In the genomic region with DNA sequence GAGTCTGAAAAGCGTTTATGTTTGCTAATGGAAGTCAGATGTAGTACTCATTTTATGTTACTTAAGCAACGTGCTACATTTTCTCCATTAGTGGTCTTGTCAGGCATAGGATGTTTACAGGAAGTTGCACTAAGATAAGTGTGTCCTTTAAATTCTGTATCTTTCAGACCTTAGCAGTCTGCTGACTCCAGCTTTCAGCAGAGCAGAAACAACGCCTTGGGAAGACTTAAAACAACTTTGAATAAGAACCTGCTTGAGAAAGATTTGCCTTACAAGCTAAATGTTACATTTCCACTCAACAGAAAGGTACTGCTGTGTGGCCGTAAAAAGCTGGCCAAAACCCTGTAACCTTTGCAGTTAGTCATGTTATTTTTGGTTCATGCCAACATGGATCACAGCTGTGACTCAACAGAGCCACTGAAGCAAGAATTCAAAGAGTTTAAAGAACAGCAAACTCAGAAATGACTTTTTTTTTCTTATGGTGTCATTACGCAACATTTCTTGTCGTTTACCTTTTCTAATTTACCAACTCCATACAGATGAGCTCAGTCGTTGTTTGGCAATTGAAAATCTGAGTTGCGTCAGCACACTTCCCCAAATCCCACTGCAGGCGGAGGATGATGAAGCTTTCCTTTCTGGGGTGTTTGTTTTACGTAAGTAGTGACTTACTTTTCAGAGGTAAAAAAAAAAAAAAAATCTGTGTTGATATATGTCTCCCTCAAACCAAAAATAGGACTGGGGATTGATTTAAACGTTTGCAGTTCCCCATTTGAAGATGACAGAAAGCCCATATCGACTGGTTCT, we compare ENCODE assay signal across 1 cellular context.
A peak's percentile ranks its signal among the peaks of the same experiment; 100 is the strongest.
TF ChIP-seq lines count a peak whose summit lies in the region.

No MANE protein-coding gene starts in this region.

TF ChIP-seq in K562, 482 proteins besides CTCF, POLR2A, EP300 and RAD21 (continued from another document and continues in another):
- TF ChIP-seq, protein P1, sequence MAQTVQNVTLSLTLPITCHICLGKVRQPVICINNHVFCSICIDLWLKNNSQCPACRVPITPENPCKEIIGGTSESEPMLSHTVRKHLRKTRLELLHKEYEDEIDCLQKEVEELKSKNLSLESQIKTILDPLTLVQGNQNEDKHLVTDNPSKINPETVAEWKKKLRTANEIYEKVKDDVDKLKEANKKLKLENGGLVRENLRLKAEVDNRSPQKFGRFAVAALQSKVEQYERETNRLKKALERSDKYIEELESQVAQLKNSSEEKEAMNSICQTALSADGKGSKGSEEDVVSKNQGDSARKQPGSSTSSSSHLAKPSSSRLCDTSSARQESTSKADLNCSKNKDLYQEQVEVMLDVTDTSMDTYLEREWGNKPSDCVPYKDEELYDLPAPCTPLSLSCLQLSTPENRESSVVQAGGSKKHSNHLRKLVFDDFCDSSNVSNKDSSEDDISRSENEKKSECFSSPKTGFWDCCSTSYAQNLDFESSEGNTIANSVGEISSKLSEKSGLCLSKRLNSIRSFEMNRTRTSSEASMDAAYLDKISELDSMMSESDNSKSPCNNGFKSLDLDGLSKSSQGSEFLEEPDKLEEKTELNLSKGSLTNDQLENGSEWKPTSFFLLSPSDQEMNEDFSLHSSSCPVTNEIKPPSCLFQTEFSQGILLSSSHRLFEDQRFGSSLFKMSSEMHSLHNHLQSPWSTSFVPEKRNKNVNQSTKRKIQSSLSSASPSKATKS (CRISPR knock-in tag; IDR thresholded peaks at IDR 0.05), result no peak
- TF ChIP-seq EGR1 (conservative IDR thresholded peaks at IDR 0.05) (no peak), EWSR1 (IDR thresholded peaks at IDR 0.05; ENCODE audit: borderline replicate concordance, low read depth, partially characterized antibody) (no peak), SPI1 (IDR thresholded peaks at IDR 0.05; ENCODE audit: borderline replicate concordance, low read depth, low read length) (peak; percentile 89), ZNF197 (CRISPR knock-in tag; IDR thresholded peaks at IDR 0.05; ENCODE audit: low read depth) (no peak), ZNF23 (CRISPR knock-in tag; IDR thresholded peaks at IDR 0.05) (no peak), TEAD2 (tag; IDR thresholded peaks at IDR 0.05) (no peak), RUNX1 (IDR thresholded peaks at IDR 0.05; ENCODE audit: low read depth) (no peak), ZNF76 (CRISPR knock-in tag; IDR thresholded peaks at IDR 0.05; ENCODE audit: borderline replicate concordance) (no peak), CHD2 (IDR thresholded peaks at IDR 0.05; ENCODE audit: low read depth, low read length) (no peak), XRCC4 (IDR thresholded peaks at IDR 0.05; ENCODE audit: extremely low read depth, insufficient read depth, insufficient read length) (no peak), NUFIP1 (IDR thresholded peaks at IDR 0.05; ENCODE audit: partially characterized antibody) (no peak), ZNF561 (CRISPR knock-in tag; conservative IDR thresholded peaks at IDR 0.05) (no peak), ZBTB1 (CRISPR knock-in tag; IDR thresholded peaks at IDR 0.05; ENCODE audit: borderline replicate concordance, low read depth) (no peak), ZNF77 (CRISPR knock-in tag; IDR thresholded peaks at IDR 0.05) (no peak), TAF1 (IDR thresholded peaks at IDR 0.05; ENCODE audit: control insufficient read depth, extremely low read depth, insufficient read depth, low read length, severe bottlenecking) (no peak), ZNF3 (CRISPR knock-in tag; IDR thresholded peaks at IDR 0.05) (no peak), ZNF592 (IDR thresholded peaks at IDR 0.05) (peak; percentile 80; the same call in 1 of the 2 replicates), PBX2 (CRISPR knock-in tag; IDR thresholded peaks at IDR 0.05; ENCODE audit: low read depth) (no peak), PBX2 (tag; conservative IDR thresholded peaks at IDR 0.05; ENCODE audit: low read depth) (peak; percentile 77), BCL6 (CRISPR knock-in tag; IDR thresholded peaks at IDR 0.05) (no peak), KLF1 (tag; IDR thresholded peaks at IDR 0.05) (no peak), FOXK2 (conservative IDR thresholded peaks at IDR 0.05 in 1 of 2, IDR thresholded peaks at IDR 0.05 in 1 of 2; ENCODE audit: low read depth in 2 of 2) (peak in 1 of 2 experiments; percentile 45; a peak in 1 of 4 replicates), MAFK (IDR thresholded peaks at IDR 0.05; ENCODE audit: low read length) (0 out of 2 replicates have a peak, but pooled peaks have one; percentile 51), CREB1 (IDR thresholded peaks at IDR 0.05) (peak; percentile 44; the same call in 1 of the 2 replicates), CREB1 (CRISPR knock-in tag; IDR thresholded peaks at IDR 0.05) (peak; percentile 65; the same call in 1 of the 2 replicates), MAFF (IDR thresholded peaks at IDR 0.05; ENCODE audit: low read length) (no peak), NRF1 (conservative IDR thresholded peaks at IDR 0.05 in 1 of 2, IDR thresholded peaks at IDR 0.05 in 1 of 2) (no peak), ADNP (tag; IDR thresholded peaks at IDR 0.05) (no peak), NR1H2 (CRISPR knock-in tag; IDR thresholded peaks at IDR 0.05) (no peak), BDP1 (IDR thresholded peaks at IDR 0.05; ENCODE audit: insufficient read depth, insufficient read length) (no peak), ZNF134 (CRISPR knock-in tag; conservative IDR thresholded peaks at IDR 0.05) (no peak), KAT7 (CRISPR knock-in tag; IDR thresholded peaks at IDR 0.05; ENCODE audit: borderline replicate concordance) (peak; percentile 77; the same call in 1 of the 2 replicates), ZKSCAN8 (CRISPR knock-in tag; IDR thresholded peaks at IDR 0.05) (peak; percentile 88), ZBTB8A (IDR thresholded peaks at IDR 0.05; ENCODE audit: partially characterized antibody) (no peak)
- TF ChIP-seq, protein P2, sequence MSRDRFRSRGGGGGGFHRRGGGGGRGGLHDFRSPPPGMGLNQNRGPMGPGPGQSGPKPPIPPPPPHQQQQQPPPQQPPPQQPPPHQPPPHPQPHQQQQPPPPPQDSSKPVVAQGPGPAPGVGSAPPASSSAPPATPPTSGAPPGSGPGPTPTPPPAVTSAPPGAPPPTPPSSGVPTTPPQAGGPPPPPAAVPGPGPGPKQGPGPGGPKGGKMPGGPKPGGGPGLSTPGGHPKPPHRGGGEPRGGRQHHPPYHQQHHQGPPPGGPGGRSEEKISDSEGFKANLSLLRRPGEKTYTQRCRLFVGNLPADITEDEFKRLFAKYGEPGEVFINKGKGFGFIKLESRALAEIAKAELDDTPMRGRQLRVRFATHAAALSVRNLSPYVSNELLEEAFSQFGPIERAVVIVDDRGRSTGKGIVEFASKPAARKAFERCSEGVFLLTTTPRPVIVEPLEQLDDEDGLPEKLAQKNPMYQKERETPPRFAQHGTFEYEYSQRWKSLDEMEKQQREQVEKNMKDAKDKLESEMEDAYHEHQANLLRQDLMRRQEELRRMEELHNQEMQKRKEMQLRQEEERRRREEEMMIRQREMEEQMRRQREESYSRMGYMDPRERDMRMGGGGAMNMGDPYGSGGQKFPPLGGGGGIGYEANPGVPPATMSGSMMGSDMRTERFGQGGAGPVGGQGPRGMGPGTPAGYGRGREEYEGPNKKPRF (IDR thresholded peaks at IDR 0.05; ENCODE audit: low read depth, low read length), result no peak
- TF ChIP-seq, protein P3, sequence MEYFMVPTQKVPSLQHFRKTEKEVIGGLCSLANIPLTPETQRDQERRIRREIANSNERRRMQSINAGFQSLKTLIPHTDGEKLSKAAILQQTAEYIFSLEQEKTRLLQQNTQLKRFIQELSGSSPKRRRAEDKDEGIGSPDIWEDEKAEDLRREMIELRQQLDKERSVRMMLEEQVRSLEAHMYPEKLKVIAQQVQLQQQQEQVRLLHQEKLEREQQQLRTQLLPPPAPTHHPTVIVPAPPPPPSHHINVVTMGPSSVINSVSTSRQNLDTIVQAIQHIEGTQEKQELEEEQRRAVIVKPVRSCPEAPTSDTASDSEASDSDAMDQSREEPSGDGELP (CRISPR knock-in tag; IDR thresholded peaks at IDR 0.05; ENCODE audit: borderline replicate concordance), result no peak
- TF ChIP-seq, protein P4, sequence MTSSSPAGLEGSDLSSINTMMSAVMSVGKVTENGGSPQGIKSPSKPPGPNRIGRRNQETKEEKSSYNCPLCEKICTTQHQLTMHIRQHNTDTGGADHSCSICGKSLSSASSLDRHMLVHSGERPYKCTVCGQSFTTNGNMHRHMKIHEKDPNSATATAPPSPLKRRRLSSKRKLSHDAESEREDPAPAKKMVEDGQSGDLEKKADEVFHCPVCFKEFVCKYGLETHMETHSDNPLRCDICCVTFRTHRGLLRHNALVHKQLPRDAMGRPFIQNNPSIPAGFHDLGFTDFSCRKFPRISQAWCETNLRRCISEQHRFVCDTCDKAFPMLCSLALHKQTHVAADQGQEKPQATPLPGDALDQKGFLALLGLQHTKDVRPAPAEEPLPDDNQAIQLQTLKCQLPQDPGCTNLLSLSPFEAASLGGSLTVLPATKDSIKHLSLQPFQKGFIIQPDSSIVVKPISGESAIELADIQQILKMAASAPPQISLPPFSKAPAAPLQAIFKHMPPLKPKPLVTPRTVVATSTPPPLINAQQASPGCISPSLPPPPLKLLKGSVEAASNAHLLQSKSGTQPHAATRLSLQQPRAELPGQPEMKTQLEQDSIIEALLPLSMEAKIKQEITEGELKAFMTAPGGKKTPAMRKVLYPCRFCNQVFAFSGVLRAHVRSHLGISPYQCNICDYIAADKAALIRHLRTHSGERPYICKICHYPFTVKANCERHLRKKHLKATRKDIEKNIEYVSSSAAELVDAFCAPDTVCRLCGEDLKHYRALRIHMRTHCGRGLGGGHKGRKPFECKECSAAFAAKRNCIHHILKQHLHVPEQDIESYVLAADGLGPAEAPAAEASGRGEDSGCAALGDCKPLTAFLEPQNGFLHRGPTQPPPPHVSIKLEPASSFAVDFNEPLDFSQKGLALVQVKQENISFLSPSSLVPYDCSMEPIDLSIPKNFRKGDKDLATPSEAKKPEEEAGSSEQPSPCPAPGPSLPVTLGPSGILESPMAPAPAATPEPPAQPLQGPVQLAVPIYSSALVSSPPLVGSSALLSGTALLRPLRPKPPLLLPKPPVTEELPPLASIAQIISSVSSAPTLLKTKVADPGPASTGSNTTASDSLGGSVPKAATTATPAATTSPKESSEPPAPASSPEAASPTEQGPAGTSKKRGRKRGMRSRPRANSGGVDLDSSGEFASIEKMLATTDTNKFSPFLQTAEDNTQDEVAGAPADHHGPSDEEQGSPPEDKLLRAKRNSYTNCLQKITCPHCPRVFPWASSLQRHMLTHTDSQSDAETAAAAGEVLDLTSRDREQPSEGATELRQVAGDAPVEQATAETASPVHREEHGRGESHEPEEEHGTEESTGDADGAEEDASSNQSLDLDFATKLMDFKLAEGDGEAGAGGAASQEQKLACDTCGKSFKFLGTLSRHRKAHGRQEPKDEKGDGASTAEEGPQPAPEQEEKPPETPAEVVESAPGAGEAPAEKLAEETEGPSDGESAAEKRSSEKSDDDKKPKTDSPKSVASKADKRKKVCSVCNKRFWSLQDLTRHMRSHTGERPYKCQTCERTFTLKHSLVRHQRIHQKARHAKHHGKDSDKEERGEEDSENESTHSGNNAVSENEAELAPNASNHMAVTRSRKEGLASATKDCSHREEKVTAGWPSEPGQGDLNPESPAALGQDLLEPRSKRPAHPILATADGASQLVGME (CRISPR knock-in tag; IDR thresholded peaks at IDR 0.05), result no peak
- TF ChIP-seq, protein P5, sequence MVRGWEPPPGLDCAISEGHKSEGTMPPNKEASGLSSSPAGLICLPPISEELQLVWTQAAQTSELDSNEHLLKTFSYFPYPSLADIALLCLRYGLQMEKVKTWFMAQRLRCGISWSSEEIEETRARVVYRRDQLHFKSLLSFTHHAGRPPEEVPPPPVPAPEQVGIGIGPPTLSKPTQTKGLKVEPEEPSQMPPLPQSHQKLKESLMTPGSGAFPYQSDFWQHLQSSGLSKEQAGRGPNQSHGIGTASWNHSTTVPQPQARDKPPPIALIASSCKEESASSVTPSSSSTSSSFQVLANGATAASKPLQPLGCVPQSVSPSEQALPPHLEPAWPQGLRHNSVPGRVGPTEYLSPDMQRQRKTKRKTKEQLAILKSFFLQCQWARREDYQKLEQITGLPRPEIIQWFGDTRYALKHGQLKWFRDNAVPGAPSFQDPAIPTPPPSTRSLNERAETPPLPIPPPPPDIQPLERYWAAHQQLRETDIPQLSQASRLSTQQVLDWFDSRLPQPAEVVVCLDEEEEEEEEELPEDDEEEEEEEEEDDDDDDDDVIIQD (CRISPR knock-in tag; IDR thresholded peaks at IDR 0.05), result no peak
